ENCODE assay signal across 8 cellular contexts in genomic region chr10:6239213-6239991, GRCh38. TPM values are rescaled to one million over a fixed set of nuclear protein-coding genes. Genes with fewer than 3 reads are reported as not detected.
DNase-seq lines count a peak whose midpoint lies in the region; ATAC-seq and TF ChIP-seq lines count a peak whose summit lies in the region.

No MANE protein-coding gene starts in this region.

- H3K27me3 Mint-ChIP-seq in T-cell = no peaks in the 10 kb centered on the region
- no peaks in the 10 kb centered on the region for H3K27me3 Mint-ChIP-seq in activated naive CD8-positive, alpha-beta T cell treated with anti-CD3 and anti-CD28 coated beads, Interleukin-2, amount 50 U/mL, for 24 hours

- peaks cover 10 to 25% (median 25%) of the 10 kb centered on the region in 3 donors for H3K4me1 Mint-ChIP-seq in T-cell
- H3K4me1 Mint-ChIP-seq in activated naive CD8-positive, alpha-beta T cell treated with anti-CD3 and anti-CD28 coated beads, Interleukin-2, amount 50 U/mL, for 24 hours = peaks cover 19% of the 10 kb centered on the region

- no peaks in the 10 kb centered on the region for H3K9me3 ChIP-seq in right atrium auricular region

- POLR2A ChIA-PET in T-cell (lab: Charles Lee) = no interaction called here

- CTCF ChIA-PET in T-cell (lab: Charles Lee) = no interaction called here

- no peaks in the 10 kb centered on the region for H3K9me3 Mint-ChIP-seq in T-cell
- no peaks in the 10 kb centered on the region for H3K9me3 Mint-ChIP-seq in activated naive CD8-positive, alpha-beta T cell treated with anti-CD3 and anti-CD28 coated beads, Interleukin-2, amount 50 U/mL, for 24 hours

- peaks cover 0 to 5% of the 10 kb centered on the region in 2 donors for H3K4me1 ChIP-seq in right atrium auricular region

- intact Hi-C loops in Right ventricle myocardium inferior (cut with DNase I) = no loop called here

- peaks cover 38% of the 10 kb centered on the region for H3K36me3 Mint-ChIP-seq in T-cell
- H3K36me3 Mint-ChIP-seq in activated naive CD8-positive, alpha-beta T cell treated with anti-CD3 and anti-CD28 coated beads, Interleukin-2, amount 50 U/mL, for 24 hours (ENCODE audit: low read depth) = peaks cover 27% of the 10 kb centered on the region

- H3K4me3 Mint-ChIP-seq in T-cell = no peak overlapping the region
- H3K4me3 Mint-ChIP-seq in activated naive CD8-positive, alpha-beta T cell treated with anti-CD3 and anti-CD28 coated beads, Interleukin-2, amount 50 U/mL, for 24 hours = no peak overlapping the region

- H3K4me3 ChIP-seq in right atrium auricular region = no peak overlapping the region

- DNase-seq in Right ventricle myocardium inferior (ENCODE audit: missing footprints) (no peak), right atrium auricular region (ENCODE audit: low spot score) (no peak), T-cell (peak in 10 of 34 experiments; percentile 9 to 61 (median 18)), islet precursor cell (peak; percentile 99), globus pallidus (ENCODE audit: low spot score) (no peak)
- peak; percentile 66 for DNase-seq in activated naive CD8-positive, alpha-beta T cell treated with anti-CD3 and anti-CD28 coated beads, Interleukin-2, amount 50 U/mL, for 24 hours
- DNase-seq in stimulated activated CD8-positive, alpha-beta memory T cell treated with anti-CD3 and anti-CD28 coated beads, Interleukin-12 subunit alpha, Interleukin-12 subunit beta, amount 100 ng/mL, for 1 hour (ENCODE audit: low read depth) = peak; percentile 50

- H3K27ac ChIP-seq in right atrium auricular region = peak overlapping the region in 1 of 2 donors; percentile 18

- peaks cover 12% of the 10 kb centered on the region for H3K36me3 ChIP-seq in right atrium auricular region

- peak; percentile 26 for ATAC-seq in Right ventricle myocardium inferior
- peak; percentile 48 to 95 (median 90) for ATAC-seq in T-cell (replicated peaks in 1 of 4)
- peak; percentile 100 for ATAC-seq in activated naive CD8-positive, alpha-beta T cell treated with anti-CD3 and anti-CD28 coated beads, Interleukin-2, amount 50 U/mL, for 24 hours
- ATAC-seq in HG02938 (IDR thresholded peaks at IDR 0.05; ENCODE audit: unreplicated experiment) = no peak

- peak overlapping the region; percentile 35 to 80 for H3K27ac Mint-ChIP-seq in T-cell
- H3K27ac Mint-ChIP-seq in activated naive CD8-positive, alpha-beta T cell treated with anti-CD3 and anti-CD28 coated beads, Interleukin-2, amount 50 U/mL, for 24 hours = peak overlapping the region; percentile 29

- H3K27me3 ChIP-seq in right atrium auricular region = no peaks in the 10 kb centered on the region

- TF ChIP-seq CTCF in right atrium auricular region (IDR thresholded peaks at IDR 0.05) = no peak

RNA-seq across cellular contexts. Expression of gene PFKFB3, which starts 36.7 kb away (rescaled TPM):
- total RNA-seq in Right ventricle myocardium inferior = 28.1 TPM
- total RNA-seq in right atrium auricular region = 10 to 100 TPM in 1 of 2 donors, 1 to 10 TPM in 1; 9.4 to 16.5 TPM
- total RNA-seq in T-cell = 10 to 100 TPM; 48.7 to 99.2 (median 93.9) TPM

Comparison
In these comparisons a context has a peak if more than half of its experiments do, and no peak if none do; other contexts are left out.
1. DNase-seq: peak in activated naive CD8-positive, alpha-beta T cell treated with anti-CD3 and anti-CD28 coated beads, Interleukin-2, amount 50 U/mL, for 24 hours (single experiment), islet precursor cell (single experiment) and stimulated activated CD8-positive, alpha-beta memory T cell treated with anti-CD3 and anti-CD28 coated beads, Interleukin-12 subunit alpha, Interleukin-12 subunit beta, amount 100 ng/mL, for 1 hour (single experiment); none in Right ventricle myocardium inferior (single experiment), right atrium auricular region (single experiment) and globus pallidus (single experiment).